22 cellular contexts compared by ENCODE assay signal in the genomic region with DNA sequence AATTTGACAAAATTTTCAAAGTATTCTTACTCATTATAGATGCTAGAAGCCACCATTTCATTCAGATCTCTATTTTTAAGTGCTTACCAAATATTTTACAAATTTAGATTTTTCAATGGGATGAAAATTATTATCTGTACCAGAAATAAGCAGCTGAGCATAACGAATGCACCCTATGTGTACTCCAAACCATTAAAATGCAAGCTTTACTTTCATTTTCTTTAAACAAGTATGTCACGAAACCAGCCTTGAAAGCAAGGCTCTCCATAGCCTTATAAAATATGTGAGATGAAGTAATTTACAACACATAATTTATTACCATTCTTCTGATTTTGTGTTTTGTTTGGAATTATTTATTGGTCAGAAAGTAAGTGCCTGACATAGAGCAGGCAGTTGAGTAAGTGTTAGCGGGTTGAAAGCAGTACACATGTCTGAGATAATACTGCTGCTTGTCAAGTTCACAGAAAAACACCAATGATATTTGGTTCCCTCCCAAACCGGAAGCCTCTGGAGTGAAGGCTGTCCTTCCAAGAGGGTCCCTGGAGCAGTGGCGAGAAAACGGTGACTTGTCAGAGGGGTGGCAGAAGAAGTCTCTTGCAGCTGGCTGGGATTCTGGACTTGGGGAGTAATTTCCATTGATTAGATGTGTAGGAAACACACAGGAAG.
DNase-seq lines count a peak whose midpoint lies in the region; ATAC-seq and TF ChIP-seq lines count a peak whose summit lies in the region.
"Had no signal": no experiment of that assay in that cellular context is flagged by ENCODE, and none has a peak within 500 bp of the region (broad histone marks: within the 10 kb centered on the region; RNA-seq: fewer than 3 reads in every experiment).

No MANE protein-coding gene starts in this region.

- TF ChIP-seq EP300 in esophagus muscularis mucosa (IDR thresholded peaks at IDR 0.05), result no peak

- H3K27ac Mint-ChIP-seq in activated CD4-positive, alpha-beta T cell treated with anti-CD3 and anti-CD28 coated beads for 36 hours, result no peak overlapping the region
- H3K27ac Mint-ChIP-seq: activated naive CD8-positive, alpha-beta T cell treated with anti-CD3 and anti-CD28 coated beads for 36 hours; B cell; GM23338 had no signal

- H3K27me3 Mint-ChIP-seq in activated CD4-positive, alpha-beta T cell treated with anti-CD3 and anti-CD28 coated beads for 36 hours, result peaks cover 11% of the 10 kb centered on the region

- H3K9me3 ChIP-seq in MG63 (no peaks in the 10 kb centered on the region), esophagus muscularis mucosa (no peaks in the 10 kb centered on the region), gastrocnemius medialis (no peaks in the 10 kb centered on the region), vagina (no peaks in the 10 kb centered on the region)
- H3K9me3 ChIP-seq: upper lobe of left lung had no signal

- TF ChIP-seq POLR2A in esophagus muscularis mucosa (IDR thresholded peaks at IDR 0.05; ENCODE audit: low read depth) (no peak), gastrocnemius medialis (IDR thresholded peaks at IDR 0.05) (no peak), vagina (IDR thresholded peaks at IDR 0.05) (no peak)

- H3K4me1 ChIP-seq in esophagus muscularis mucosa (peaks cover 0 to 4% (median 0%) of the 10 kb centered on the region in 4 donors), gastrocnemius medialis (no peaks in the 10 kb centered on the region), vagina (no peaks in the 10 kb centered on the region)
- H3K4me1 ChIP-seq: upper lobe of left lung had no signal

- H3K36me3 Mint-ChIP-seq in activated CD4-positive, alpha-beta T cell treated with anti-CD3 and anti-CD28 coated beads for 36 hours (ENCODE audit: low read depth), result no peaks in the 10 kb centered on the region
- H3K36me3 Mint-ChIP-seq: activated naive CD8-positive, alpha-beta T cell treated with anti-CD3 and anti-CD28 coated beads for 36 hours had no signal

- H3K27ac ChIP-seq in esophagus muscularis mucosa (replicated peaks in 1 of 4) (no peak overlapping the region), gastrocnemius medialis (no peak overlapping the region), vagina (no peak overlapping the region)
- H3K27ac ChIP-seq: 22Rv1, upper lobe of left lung had no signal

- H3K27me3 ChIP-seq in MG63 (peaks cover 3% of the 10 kb centered on the region; the same call in 1 of the 2 replicates), esophagus muscularis mucosa (peaks cover 0 to 5% (median 0%) of the 10 kb centered on the region in 4 donors), gastrocnemius medialis (no peaks in the 10 kb centered on the region), vagina (no peaks in the 10 kb centered on the region)
- H3K27me3 ChIP-seq: upper lobe of left lung had no signal

- in situ Hi-C loops in gastrocnemius medialis (cut with MboI; ENCODE audit: low sequenced_read_pairs in 4 of 4), result no loop called here

- DNase-seq in NCI-H2029 treated with DMSO at 0.1 percent for 48 hours (lab: John Stamatoyannopoulos, UW) (peak; percentile 4), NCI-H2029 (lab: John Stamatoyannopoulos, UW) (no peak), MG63 (no peak), esophagus muscularis mucosa (ENCODE audit: extremely low spot score) (no peak), gastrocnemius medialis (no peak), EL (no peak), vagina (ENCODE audit: extremely low spot score in 2 of 2) (no peak)
- no peak for DNase-seq in activated CD4-positive, alpha-beta T cell treated with anti-CD3 and anti-CD28 coated beads for 36 hours
- DNase-seq: activated CD4-positive, alpha-beta T cell treated with anti-CD3 and anti-CD28 coated beads for 1 hour; activated naive CD8-positive, alpha-beta T cell treated with anti-CD3 and anti-CD28 coated beads for 36 hours; foreskin melanocyte; KG1; left cardiac atrium; midbrain; NCI-H2171; stimulated activated CD4-positive, alpha-beta T cell treated with anti-CD3 and anti-CD28 coated beads, Interleukin-1b, Interleukin-23, amount 100 ng/mL, for 48 hours; stimulated activated naive CD4-positive, alpha-beta T cell; upper lobe of left lung had no signal

- POLR2A ChIA-PET in activated CD4-positive, alpha-beta T cell treated with anti-CD3 and anti-CD28 coated beads for 36 hours (lab: Charles Lee), result no interaction called here

- no peak for ATAC-seq in gastrocnemius medialis
- ATAC-seq in activated CD4-positive, alpha-beta T cell treated with anti-CD3 and anti-CD28 coated beads for 36 hours, result no peak
- ATAC-seq: GM23338, left cardiac atrium, SK-N-SH treated with all-trans-retinoic acid at 6 μM for 48 hours had no signal

- no peak overlapping the region for H3K4me3 Mint-ChIP-seq in activated CD4-positive, alpha-beta T cell treated with anti-CD3 and anti-CD28 coated beads for 36 hours
- H3K4me3 Mint-ChIP-seq: activated naive CD8-positive, alpha-beta T cell treated with anti-CD3 and anti-CD28 coated beads for 36 hours; B cell; GM23338 had no signal

- no peaks in the 10 kb centered on the region for H3K9me3 Mint-ChIP-seq in activated CD4-positive, alpha-beta T cell treated with anti-CD3 and anti-CD28 coated beads for 36 hours (ENCODE audit: low read depth)
- H3K9me3 Mint-ChIP-seq: activated naive CD8-positive, alpha-beta T cell treated with anti-CD3 and anti-CD28 coated beads for 36 hours; GM23338 had no signal

- intact Hi-C loops in esophagus muscularis mucosa (cut with DNase I) (no loop called here), gastrocnemius medialis (cut with DNase I; ENCODE audit: low total_unique reads) (no loop called here), vagina (cut with DNase I) (no loop called here)
- intact Hi-C loops in activated CD4-positive, alpha-beta T cell treated with anti-CD3 and anti-CD28 coated beads for 36 hours (cut with DNase I, micrococcal nuclease), result no loop called here

- 57% methylated on average over 6 of the region's 6 CpGs for WGBS in esophagus muscularis mucosa

- TF ChIP-seq CTCF in esophagus muscularis mucosa (IDR thresholded peaks at IDR 0.05), result no peak
- no peak for TF ChIP-seq CTCF in gastrocnemius medialis (IDR thresholded peaks at IDR 0.05 in 4 of 5, conservative IDR thresholded peaks at IDR 0.05 in 1 of 5)
- TF ChIP-seq CTCF in vagina (IDR thresholded peaks at IDR 0.05), result no peak

- H3K4me3 ChIP-seq in MG63, result peak overlapping the region; percentile 34
- peak overlapping the region in 3 of 4 donors; percentile 5 to 37 (median 18) for H3K4me3 ChIP-seq in esophagus muscularis mucosa
- H3K4me3 ChIP-seq in gastrocnemius medialis, result peak overlapping the region in 3 of 4 donors; percentile 16 to 28 (median 21)
- H3K4me3 ChIP-seq in vagina, result no peak overlapping the region
- H3K4me3 ChIP-seq: GM23338 had no signal

- H3K36me3 ChIP-seq in MG63, result no peaks in the 10 kb centered on the region
- no peaks in the 10 kb centered on the region for H3K36me3 ChIP-seq in esophagus muscularis mucosa
- no peaks in the 10 kb centered on the region for H3K36me3 ChIP-seq in gastrocnemius medialis
- H3K36me3 ChIP-seq in vagina, result no peaks in the 10 kb centered on the region
- H3K36me3 ChIP-seq: upper lobe of left lung had no signal

- CTCF ChIA-PET in activated CD4-positive, alpha-beta T cell treated with anti-CD3 and anti-CD28 coated beads for 36 hours (lab: Charles Lee), result interaction anchor here (0.6 kb wide), 1 partner anchor 1797 kb away, joined by 3 read pairs; no protein-coding TSS in a partner anchor

- no peaks in the 10 kb centered on the region for H3K4me1 Mint-ChIP-seq in activated CD4-positive, alpha-beta T cell treated with anti-CD3 and anti-CD28 coated beads for 36 hours
- H3K4me1 Mint-ChIP-seq: activated naive CD8-positive, alpha-beta T cell treated with anti-CD3 and anti-CD28 coated beads for 36 hours; B cell; GM23338 had no signal

Comparison
In these comparisons a context has a peak if more than half of its experiments do, and no peak if none do; other contexts are left out.
1. H3K4me3 ChIP-seq: peak in MG63 (single experiment), esophagus muscularis mucosa (3 of 4) and gastrocnemius medialis (3 of 4); none in vagina (0 of 2).